8 cellular contexts compared by ENCODE assay signal in genomic region chr6:87408721-87409155, GRCh38. TPM values are rescaled to one million over a fixed set of nuclear protein-coding genes. Genes with fewer than 3 reads are reported as not detected.
DNase-seq lines count a peak whose midpoint lies in the region; ATAC-seq and TF ChIP-seq lines count a peak whose summit lies in the region.

No MANE protein-coding gene starts in this region.

- H3K4me3 Mint-ChIP-seq in memory B cell: peak overlapping the region; percentile 86

- peak overlapping the region; percentile 86 for H3K27ac Mint-ChIP-seq in memory B cell

- no peak for DNase-seq in HAP-1 (ENCODE audit: low spot score in 2 of 2)
- DNase-seq in ascending aorta (ENCODE audit: low spot score in 2 of 2): no peak
- no peak for DNase-seq in memory B cell (ENCODE audit: low spot score in 2 of 2)
- DNase-seq in hypothalamus (lab: John Stamatoyannopoulos, UW): no peak
- DNase-seq in Kasumi-1 (lab: John Stamatoyannopoulos, UW): no peak
- no peak for DNase-seq in NCI-H2107 (lab: John Stamatoyannopoulos, UW)

- H3K36me3 Mint-ChIP-seq in memory B cell: no peaks in the 10 kb centered on the region

- H3K27me3 Mint-ChIP-seq in memory B cell: peaks cover 3% of the 10 kb centered on the region

- peaks cover 4% of the 10 kb centered on the region for H3K4me1 Mint-ChIP-seq in memory B cell

- ATAC-seq in memory B cell (ENCODE audit: low read depth) (no peak), HG02678 (IDR thresholded peaks at IDR 0.05; ENCODE audit: unreplicated experiment) (no peak)

- H3K27me3 ChIP-seq in HAP-1 (ENCODE audit: low read depth) (peaks cover 6% of the 10 kb centered on the region; the same call in 1 of the 2 replicates), ascending aorta (no peaks in the 10 kb centered on the region)

- no peaks in the 10 kb centered on the region for H3K36me3 ChIP-seq in HAP-1 (replicated peaks)
- no peaks in the 10 kb centered on the region for H3K36me3 ChIP-seq in ascending aorta

- H3K4me3 ChIP-seq in HAP-1 (peak overlapping the region; percentile 87), ascending aorta (peak overlapping the region; percentile 84 to 93)

- peaks cover 2% of the 10 kb centered on the region; the same call in 1 of the 2 replicates for H3K4me1 ChIP-seq in HAP-1
- H3K4me1 ChIP-seq in ascending aorta: no peaks in the 10 kb centered on the region

- in situ Hi-C loops in HAP-1 (cut with MboI; ENCODE audit: low sequenced_read_pairs): no loop called here

- H3K9me3 Mint-ChIP-seq in memory B cell: no peaks in the 10 kb centered on the region

- no peak for TF ChIP-seq CTCF in 22Rv1 (IDR thresholded peaks at IDR 0.05)
- no peak for TF ChIP-seq CTCF in ascending aorta (IDR thresholded peaks at IDR 0.05)

- peak overlapping the region; percentile 67 for H3K27ac ChIP-seq in 22Rv1
- H3K27ac ChIP-seq in ascending aorta: peak overlapping the region; percentile 60 to 73

- intact Hi-C loops in ascending aorta (cut with DNase I): loop anchor here (1.0 to 5.0 kb wide), 5 partner anchors 64 to 1766 kb away; partner anchors contain the start of genes AKIRIN2, SLC35A1, SMIM8 and SYNCRIP

- H3K9me3 ChIP-seq in HAP-1 (no peaks in the 10 kb centered on the region), ascending aorta (no peaks in the 10 kb centered on the region)

RNA-seq across cellular contexts. Expression of gene CFAP206, which starts 1.0 kb away (rescaled TPM):
- total RNA-seq in ascending aorta: 1.4 TPM
